In the genomic region with DNA sequence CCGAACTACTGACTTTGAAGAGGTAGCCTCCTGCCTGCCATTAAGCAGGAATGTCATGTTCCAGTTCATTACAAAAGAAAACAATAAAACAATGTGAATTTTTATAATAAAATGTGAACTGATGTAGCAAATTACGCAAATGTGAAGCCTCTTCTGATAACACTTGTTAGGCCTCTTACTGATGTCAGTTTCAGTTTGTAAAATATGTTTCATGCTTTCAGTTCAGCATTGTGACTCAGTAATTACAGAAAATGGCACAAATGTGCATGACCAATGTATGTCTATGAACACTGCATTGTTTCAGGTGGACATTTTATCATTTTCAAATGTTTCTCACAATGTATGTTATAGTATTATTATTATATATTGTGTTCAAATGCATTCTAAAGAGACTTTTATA, we compare ENCODE assay signal across 8 cellular contexts.
DNase-seq lines count a peak whose midpoint lies in the region; ATAC-seq, FAIRE-seq and TF ChIP-seq lines count a peak whose summit lies in the region.

No MANE protein-coding gene starts in this region.

- no peaks in the 10 kb centered on the region for H3K36me3 Mint-ChIP-seq in Caco-2 (ENCODE audit: insufficient read depth, unreplicated experiment)

- H3K27me3 Mint-ChIP-seq in Caco-2 (ENCODE audit: insufficient read depth, unreplicated experiment): peaks cover 7% of the 10 kb centered on the region

- no peaks in the 10 kb centered on the region for H3K9me3 ChIP-seq in right cardiac atrium (ENCODE audit: control insufficient read depth, low read length)
- H3K9me3 ChIP-seq in GM12878 (replicated peaks; ENCODE audit: control insufficient read depth, insufficient read depth, low read length): no peaks in the 10 kb centered on the region
- no peaks in the 10 kb centered on the region for H3K9me3 ChIP-seq in BE2C
- H3K9me3 ChIP-seq in Caco-2: no peaks in the 10 kb centered on the region

- H3K9ac ChIP-seq in GM12878 (ENCODE audit: control insufficient read depth, insufficient read depth, low read length): peak overlapping the region; percentile 49; the same call in 1 of the 2 replicates

- TF ChIP-seq RAD21 in GM12878 (IDR thresholded peaks at IDR 0.05; ENCODE audit: insufficient read depth, low read depth, low read length): 0 out of 2 replicates have a peak, but pooled peaks have one; percentile 14

- H3K36me3 ChIP-seq in GM12878 (ENCODE audit: control insufficient read depth in 2 of 2, insufficient read depth in 2 of 2, low read length in 1 of 2) (peaks cover 5% of the 10 kb centered on the region in 2 experiments; a peak in 3 of 4 replicates), BE2C (peaks cover 5% of the 10 kb centered on the region), Caco-2 (ENCODE audit: control insufficient read depth, insufficient read depth, low read length) (no peaks in the 10 kb centered on the region)

- H2AFZ ChIP-seq in GM12878 (ENCODE audit: control insufficient read depth, low read depth, low read length): no peak overlapping the region; the same call in 1 of the 2 replicates

- ATAC-seq in right cardiac atrium (peak; percentile 24 to 25), Right ventricle myocardium inferior (no peak), HG03159 (IDR thresholded peaks at IDR 0.05; ENCODE audit: unreplicated experiment) (peak; percentile 53), GM12878 (peak; percentile 69)

- H3K27me3 ChIP-seq in right cardiac atrium (ENCODE audit: control insufficient read depth, insufficient read depth) (no peaks in the 10 kb centered on the region), GM12878 (replicated peaks in 1 of 2; ENCODE audit: control insufficient read depth in 2 of 2, insufficient read depth in 2 of 2, low read length in 1 of 2) (no peaks in the 10 kb centered on the region), BE2C (no peaks in the 10 kb centered on the region), Caco-2 (replicated peaks; ENCODE audit: control insufficient read depth, insufficient read depth, low read length) (no peaks in the 10 kb centered on the region)

- peak overlapping the region; percentile 27 for H3K27ac ChIP-seq in right cardiac atrium (ENCODE audit: low read length)
- peak overlapping the region; percentile 92 for H3K27ac ChIP-seq in GM12878 (ENCODE audit: control insufficient read depth, insufficient read depth)

- H3K4me3 ChIP-seq in right cardiac atrium (ENCODE audit: low read length) (no peak overlapping the region), GM12878 (no peak overlapping the region), BE2C (ENCODE audit: low read depth, low read length) (no peak overlapping the region), Caco-2 (ENCODE audit: low read depth, low read length) (no peak overlapping the region)

- RAD21 ChIA-PET in GM12878 (lab: Charles Lee; ENCODE audit: unreplicated experiment): interaction anchor here (0.7 to 7.5 kb wide), 17 partner anchors 9 to 126 kb away, joined by 3 to 163 read pairs (median 12); no protein-coding TSS in a partner anchor

- H3K79me2 ChIP-seq in GM12878 (ENCODE audit: control insufficient read depth, insufficient read depth, low read length): no peaks in the 10 kb centered on the region

- POLR2A ChIA-PET in GM12878 (lab: Charles Lee) (interaction anchor here (0.6 to 3.7 kb wide), 5 partner anchors 22 to 91 kb away, joined by 6 to 19 read pairs (median 7); no protein-coding TSS in a partner anchor), Caco-2 (lab: Charles Lee) (no interaction called here)

- no peak overlapping the region for H3K27ac Mint-ChIP-seq in Caco-2 (ENCODE audit: unreplicated experiment)

- intact Hi-C loops in right cardiac atrium (cut with DNase I): no loop called here
- intact Hi-C loops in Right ventricle myocardium inferior (cut with DNase I): no loop called here
- intact Hi-C loops in GM12878 (cut with micrococcal nuclease; ENCODE audit: unreplicated experiment): loop anchor here (1.0 to 10.0 kb wide), 10 partner anchors 22 to 561 kb away; no protein-coding TSS in a partner anchor
- intact Hi-C loops in Caco-2 (cut with micrococcal nuclease; ENCODE audit: unreplicated experiment): no loop called here

- SMC1A ChIA-PET in GM12878 (lab: Charles Lee; ENCODE audit: uncharacterized antibody, unreplicated experiment): interaction anchor here (0.6 to 23.1 kb wide), 16 partner anchors 12 to 126 kb away, joined by 3 to 463 read pairs (median 19); no protein-coding TSS in a partner anchor

- TF ChIP-seq POLR2A in GM12878 (IDR thresholded peaks at IDR 0.05; ENCODE audit: low read depth, low read length): no peak

- TF ChIP-seq CTCF in GM12878 (IDR thresholded peaks at IDR 0.05 in 2 of 3, conservative IDR thresholded peaks at IDR 0.05 in 1 of 3; ENCODE audit: control insufficient read depth in 2 of 3, extremely low read depth in 1 of 3, insufficient read depth in 1 of 3, low read depth in 3 of 3, low read length in 3 of 3) (no peak), BE2C (IDR thresholded peaks at IDR 0.05; ENCODE audit: low read depth, low read length) (no peak), Caco-2 (IDR thresholded peaks at IDR 0.05; ENCODE audit: insufficient read depth in 1 of 2, low read depth in 1 of 2, low read length in 1 of 2, severe bottlenecking in 1 of 2, unreplicated experiment in 1 of 2) (no peak)

- H3K4me3 Mint-ChIP-seq in Caco-2 (ENCODE audit: unreplicated experiment): no peak overlapping the region

- peak; percentile 57 for FAIRE-seq in GM12878 (lab: Jason Lieb, UNC)

- in situ Hi-C loops in GM12878 (cut with MboI): no loop called here

- 64% methylated on average over 2 of the region's 2 CpGs for WGBS in right cardiac atrium
- WGBS in GM12878 (ENCODE audit: insufficient coverage, insufficient replicate concordance, low lambda C conversion rate, missing lambda C conversion rate): 0% methylated on average over 2 of the region's 2 CpGs

- CTCF ChIA-PET in GM12878 (lab: Yijun Ruan, JAX) (interaction anchor here (1.2 to 24.3 kb wide), 13 partner anchors 12 to 100 kb away, joined by 3 to 396 read pairs (median 24); no protein-coding TSS in a partner anchor), Caco-2 (lab: Charles Lee) (no interaction called here)

- H3K4me1 Mint-ChIP-seq in Caco-2 (ENCODE audit: low read depth, unreplicated experiment): no peaks in the 10 kb centered on the region

- BruUV-seq in GM12878 (replicated peaks; lab: Mats Ljungman, UMichigan) (no TSS peak), Caco-2 (replicated peaks; lab: Mats Ljungman, UMichigan) (no TSS peak)

- H3K9me3 Mint-ChIP-seq in Caco-2 (ENCODE audit: unreplicated experiment): no peaks in the 10 kb centered on the region

- peak overlapping the region; percentile 73 for H3K4me2 ChIP-seq in GM12878 (ENCODE audit: control insufficient read depth, insufficient read depth)

- H4K20me1 ChIP-seq in GM12878 (ENCODE audit: control insufficient read depth, insufficient read depth): no peaks in the 10 kb centered on the region

- H3K4me1 ChIP-seq in right cardiac atrium (ENCODE audit: control insufficient read depth, insufficient read depth, low read length): peaks cover 13% of the 10 kb centered on the region
- H3K4me1 ChIP-seq in GM12878 (ENCODE audit: control insufficient read depth, insufficient read depth, low read length): peaks cover 60% of the 10 kb centered on the region
- H3K4me1 ChIP-seq in BE2C: no peaks in the 10 kb centered on the region
- H3K4me1 ChIP-seq in Caco-2: no peaks in the 10 kb centered on the region

- DNase-seq in right cardiac atrium (no peak), Right ventricle myocardium inferior (ENCODE audit: missing footprints) (no peak), GM12878 (ENCODE audit: low read depth, low spot score) (peak; percentile 72), COR-L47 (lab: John Stamatoyannopoulos, UW) (no peak), BE2C (no peak), Caco-2 (no peak), AG20443 (ENCODE audit: low spot score) (no peak)

- no peak; a peak in 1 of 4 replicates for TF ChIP-seq EP300 in GM12878 (IDR thresholded peaks at IDR 0.05; ENCODE audit: borderline replicate concordance in 1 of 2, control insufficient read depth in 1 of 2, low read depth in 2 of 2, low read length in 2 of 2)

TF ChIP-seq in GM12878, 131 proteins besides CTCF, POLR2A, EP300 and RAD21 (continues in another document):
- TF ChIP-seq, protein P1, sequence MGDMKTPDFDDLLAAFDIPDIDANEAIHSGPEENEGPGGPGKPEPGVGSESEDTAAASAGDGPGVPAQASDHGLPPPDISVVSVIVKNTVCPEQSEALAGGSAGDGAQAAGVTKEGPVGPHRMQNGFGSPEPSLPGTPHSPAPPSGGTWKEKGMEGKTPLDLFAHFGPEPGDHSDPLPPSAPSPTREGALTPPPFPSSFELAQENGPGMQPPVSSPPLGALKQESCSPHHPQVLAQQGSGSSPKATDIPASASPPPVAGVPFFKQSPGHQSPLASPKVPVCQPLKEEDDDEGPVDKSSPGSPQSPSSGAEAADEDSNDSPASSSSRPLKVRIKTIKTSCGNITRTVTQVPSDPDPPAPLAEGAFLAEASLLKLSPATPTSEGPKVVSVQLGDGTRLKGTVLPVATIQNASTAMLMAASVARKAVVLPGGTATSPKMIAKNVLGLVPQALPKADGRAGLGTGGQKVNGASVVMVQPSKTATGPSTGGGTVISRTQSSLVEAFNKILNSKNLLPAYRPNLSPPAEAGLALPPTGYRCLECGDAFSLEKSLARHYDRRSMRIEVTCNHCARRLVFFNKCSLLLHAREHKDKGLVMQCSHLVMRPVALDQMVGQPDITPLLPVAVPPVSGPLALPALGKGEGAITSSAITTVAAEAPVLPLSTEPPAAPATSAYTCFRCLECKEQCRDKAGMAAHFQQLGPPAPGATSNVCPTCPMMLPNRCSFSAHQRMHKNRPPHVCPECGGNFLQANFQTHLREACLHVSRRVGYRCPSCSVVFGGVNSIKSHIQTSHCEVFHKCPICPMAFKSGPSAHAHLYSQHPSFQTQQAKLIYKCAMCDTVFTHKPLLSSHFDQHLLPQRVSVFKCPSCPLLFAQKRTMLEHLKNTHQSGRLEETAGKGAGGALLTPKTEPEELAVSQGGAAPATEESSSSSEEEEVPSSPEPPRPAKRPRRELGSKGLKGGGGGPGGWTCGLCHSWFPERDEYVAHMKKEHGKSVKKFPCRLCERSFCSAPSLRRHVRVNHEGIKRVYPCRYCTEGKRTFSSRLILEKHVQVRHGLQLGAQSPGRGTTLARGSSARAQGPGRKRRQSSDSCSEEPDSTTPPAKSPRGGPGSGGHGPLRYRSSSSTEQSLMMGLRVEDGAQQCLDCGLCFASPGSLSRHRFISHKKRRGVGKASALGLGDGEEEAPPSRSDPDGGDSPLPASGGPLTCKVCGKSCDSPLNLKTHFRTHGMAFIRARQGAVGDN (IDR thresholded peaks at IDR 0.05): peak; percentile 69
- peak; percentile 40; the same call in 1 of the 2 replicates for TF ChIP-seq CREB1 (IDR thresholded peaks at IDR 0.05; ENCODE audit: low read depth)
- TF ChIP-seq, protein P2, sequence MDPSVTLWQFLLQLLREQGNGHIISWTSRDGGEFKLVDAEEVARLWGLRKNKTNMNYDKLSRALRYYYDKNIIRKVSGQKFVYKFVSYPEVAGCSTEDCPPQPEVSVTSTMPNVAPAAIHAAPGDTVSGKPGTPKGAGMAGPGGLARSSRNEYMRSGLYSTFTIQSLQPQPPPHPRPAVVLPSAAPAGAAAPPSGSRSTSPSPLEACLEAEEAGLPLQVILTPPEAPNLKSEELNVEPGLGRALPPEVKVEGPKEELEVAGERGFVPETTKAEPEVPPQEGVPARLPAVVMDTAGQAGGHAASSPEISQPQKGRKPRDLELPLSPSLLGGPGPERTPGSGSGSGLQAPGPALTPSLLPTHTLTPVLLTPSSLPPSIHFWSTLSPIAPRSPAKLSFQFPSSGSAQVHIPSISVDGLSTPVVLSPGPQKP (IDR thresholded peaks at IDR 0.05; ENCODE audit: low read depth, low read length): no peak
